ENCODE assay signal across 1 cellular context in the genomic region with DNA sequence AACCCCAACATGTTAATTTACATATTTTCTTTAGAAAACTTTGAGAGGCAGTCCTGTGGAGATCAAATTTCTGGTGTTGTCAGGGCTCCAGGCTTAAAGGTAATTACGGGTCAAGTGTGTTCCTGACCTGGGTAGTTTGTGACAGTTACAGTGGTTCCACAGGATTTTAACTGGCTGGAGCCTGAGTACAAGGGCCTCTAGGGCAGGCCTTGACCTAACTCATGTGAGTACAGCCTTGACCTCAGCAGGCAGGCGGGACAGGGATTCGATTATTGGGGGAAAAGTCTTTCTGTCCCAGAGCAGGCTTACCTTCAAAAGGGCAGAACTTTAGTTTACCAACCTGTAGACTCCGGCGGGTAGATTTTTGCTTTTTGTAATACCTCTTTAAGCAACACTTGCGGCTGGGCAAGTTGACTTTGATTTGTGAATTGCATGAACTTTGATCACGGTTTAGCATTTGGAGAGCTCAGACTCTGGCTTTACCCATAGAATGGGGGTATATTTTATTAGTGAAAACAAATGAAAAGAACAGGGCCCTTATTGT.
A peak's percentile ranks its signal among the peaks of the same experiment; 100 is the strongest.
TF ChIP-seq lines count a peak whose summit lies in the region.

No MANE protein-coding gene starts in this region.

TF ChIP-seq in liver, 16 proteins besides CTCF, POLR2A, EP300 and RAD21 (continued from another document):
- TF ChIP-seq FOXA1 (IDR thresholded peaks at IDR 0.05) = peak; percentile 32
- TF ChIP-seq, protein P1, sequence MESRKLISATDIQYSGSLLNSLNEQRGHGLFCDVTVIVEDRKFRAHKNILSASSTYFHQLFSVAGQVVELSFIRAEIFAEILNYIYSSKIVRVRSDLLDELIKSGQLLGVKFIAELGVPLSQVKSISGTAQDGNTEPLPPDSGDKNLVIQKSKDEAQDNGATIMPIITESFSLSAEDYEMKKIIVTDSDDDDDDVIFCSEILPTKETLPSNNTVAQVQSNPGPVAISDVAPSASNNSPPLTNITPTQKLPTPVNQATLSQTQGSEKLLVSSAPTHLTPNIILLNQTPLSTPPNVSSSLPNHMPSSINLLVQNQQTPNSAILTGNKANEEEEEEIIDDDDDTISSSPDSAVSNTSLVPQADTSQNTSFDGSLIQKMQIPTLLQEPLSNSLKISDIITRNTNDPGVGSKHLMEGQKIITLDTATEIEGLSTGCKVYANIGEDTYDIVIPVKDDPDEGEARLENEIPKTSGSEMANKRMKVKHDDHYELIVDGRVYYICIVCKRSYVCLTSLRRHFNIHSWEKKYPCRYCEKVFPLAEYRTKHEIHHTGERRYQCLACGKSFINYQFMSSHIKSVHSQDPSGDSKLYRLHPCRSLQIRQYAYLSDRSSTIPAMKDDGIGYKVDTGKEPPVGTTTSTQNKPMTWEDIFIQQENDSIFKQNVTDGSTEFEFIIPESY (IDR thresholded peaks at IDR 0.05) = peak; percentile 33
- peak in 1 of 2 donors; percentile 21 for TF ChIP-seq GABPA (IDR thresholded peaks at IDR 0.05 in 1 of 2, conservative IDR thresholded peaks at IDR 0.05 in 1 of 2)
TF ChIP-seq in liver: peak in this region for 14.
